Comparison of ENCODE assay signal across 1 cellular context in genomic region chr19:867301-867793, GRCh38.
TF ChIP-seq lines count a peak whose summit lies in the region.

No MANE protein-coding gene starts in this region.

TF ChIP-seq in Ishikawa, 13 proteins besides CTCF, POLR2A, EP300 and RAD21 (continued from another document):
- TF ChIP-seq ZBTB7A (IDR thresholded peaks at IDR 0.05; ENCODE audit: low read depth) (no peak), TEAD4 (IDR thresholded peaks at IDR 0.05) (peak; percentile 42; the same call in 1 of the 2 replicates), MAX (IDR thresholded peaks at IDR 0.05) (peak; percentile 32; the same call in 1 of the 2 replicates), REST (IDR thresholded peaks at IDR 0.05; ENCODE audit: low read depth) (no peak), TCF12 (IDR thresholded peaks at IDR 0.05; ENCODE audit: low read depth) (0 out of 2 replicates have a peak, but pooled peaks have one; percentile 22), TAF1 (IDR thresholded peaks at IDR 0.05; ENCODE audit: low read depth) (no peak), EGR1 (IDR thresholded peaks at IDR 0.05) (no peak)
